Comparison of ENCODE assay signal across 21 cellular contexts in genomic region chr19:35554076-35554475, GRCh38. TPM values are rescaled to one million over a fixed set of nuclear protein-coding genes. Genes with fewer than 3 reads are reported as not detected.
A peak's percentile ranks its signal among the peaks of the same experiment; 100 is the strongest.
DNase-seq lines count a peak whose midpoint lies in the region; ATAC-seq, FAIRE-seq and TF ChIP-seq lines count a peak whose summit lies in the region.
"Had no signal": no experiment of that assay in that cellular context is flagged by ENCODE, and none has a peak within 500 bp of the region (broad histone marks: within the 10 kb centered on the region; RNA-seq: fewer than 3 reads in every experiment).

No MANE protein-coding gene starts in this region.

- no peak overlapping the region for H2AK5ac ChIP-seq in H1 (ENCODE audit: low read depth, low read length)

- H4K5ac ChIP-seq in H1 (ENCODE audit: insufficient read length, low read depth, low read length) = no peak overlapping the region

- no peak overlapping the region for H3K4ac ChIP-seq in H1 (replicated peaks; ENCODE audit: insufficient read length, low read depth, low read length)

- H2AFZ ChIP-seq in H1 (ENCODE audit: low read length) = no peak overlapping the region
- H2AFZ ChIP-seq: GM23248 had no signal

- H3K14ac ChIP-seq in H1 (ENCODE audit: insufficient read length) = no peak overlapping the region

- peak overlapping the region; percentile 43 for H3K27ac Mint-ChIP-seq in activated naive CD8-positive, alpha-beta T cell treated with anti-CD3 and anti-CD28 coated beads, Interleukin-2, amount 10 ng/mL, durations not matched to agents 7 days and 5 days
- H3K27ac Mint-ChIP-seq in activated naive CD8-positive, alpha-beta T cell treated with anti-CD3 and anti-CD28 coated beads for 36 hours = no peak overlapping the region
- H3K27ac Mint-ChIP-seq: CD4-positive, alpha-beta T cell had no signal

- H3K27ac ChIP-seq in H1 (ENCODE audit: low read depth, low read length) (no peak overlapping the region), spleen (no peak overlapping the region)
- H3K27ac ChIP-seq: BLaER1 treated with 17β-estradiol and CSF1 and Interleukin-3, amounts not matched to agents 10 nM and 100 nM; GM23248; HL-60 had no signal

- CTCF ChIA-PET in H1 (lab: Charles Lee; ENCODE audit: partially characterized antibody) = interaction anchor here (0.6 to 7.7 kb wide), 2 partner anchors 37 to 140 kb away, joined by 3 to 90 read pairs; partner anchors contain the start of gene PMIS2

- no peak overlapping the region for H3K56ac ChIP-seq in H1 (replicated peaks; ENCODE audit: insufficient read length, low read depth, low read length)

- ATAC-seq in activated naive CD8-positive, alpha-beta T cell treated with anti-CD3 and anti-CD28 coated beads, Interleukin-2, amount 10 ng/mL, durations not matched to agents 7 days and 5 days (ENCODE audit: low read depth) = no peak
- ATAC-seq in GM21367 (IDR thresholded peaks at IDR 0.05; ENCODE audit: unreplicated experiment) (no peak), HG02759 (IDR thresholded peaks at IDR 0.05; ENCODE audit: unreplicated experiment) (no peak)

- no peak for TF ChIP-seq EP300 in H1 (IDR thresholded peaks at IDR 0.05; ENCODE audit: borderline replicate concordance in 1 of 2, low read depth in 2 of 2, low read length in 2 of 2)

- intact Hi-C loops in spleen (cut with DNase I; ENCODE audit: low total_unique reads) = loop anchor here (10.0 kb wide), 1 partner anchor 161 kb away; the partner anchor contains the start of gene KMT2B

- H3K27me3 Mint-ChIP-seq in activated naive CD8-positive, alpha-beta T cell treated with anti-CD3 and anti-CD28 coated beads, Interleukin-2, amount 10 ng/mL, durations not matched to agents 7 days and 5 days = peaks cover 17% of the 10 kb centered on the region
- peaks cover 24% of the 10 kb centered on the region for H3K27me3 Mint-ChIP-seq in activated naive CD8-positive, alpha-beta T cell treated with anti-CD3 and anti-CD28 coated beads for 36 hours

- H3K79me1 ChIP-seq in H1 (ENCODE audit: low read depth, low read length) = no peaks in the 10 kb centered on the region

- no peaks in the 10 kb centered on the region for H3K79me2 ChIP-seq in H1 (ENCODE audit: control insufficient read depth in 1 of 2, insufficient read depth in 2 of 2, low read length in 2 of 2)

- peaks cover 8% of the 10 kb centered on the region for H3K4me1 Mint-ChIP-seq in activated naive CD8-positive, alpha-beta T cell treated with anti-CD3 and anti-CD28 coated beads, Interleukin-2, amount 10 ng/mL, durations not matched to agents 7 days and 5 days
- peaks cover 7% of the 10 kb centered on the region for H3K4me1 Mint-ChIP-seq in activated naive CD8-positive, alpha-beta T cell treated with anti-CD3 and anti-CD28 coated beads for 36 hours

- H3K36me3 ChIP-seq in H1 (ENCODE audit: control insufficient read depth in 2 of 4, insufficient read depth in 4 of 4, low read length in 3 of 4) = peaks cover 0 to 3% (median 0%) of the 10 kb centered on the region in 4 experiments; a peak in 2 of 8 replicates
- peaks cover 0 to 19% (median 2%) of the 10 kb centered on the region in 6 donors for H3K36me3 ChIP-seq in spleen

- H3K18ac ChIP-seq in H1 (ENCODE audit: extremely low read depth, low read length) = no peak overlapping the region

- H4K20me1 ChIP-seq in H1 (replicated peaks in 1 of 2; ENCODE audit: control insufficient read depth in 1 of 2, insufficient read depth in 2 of 2, low read length in 2 of 2) = peaks cover 8 to 10% of the 10 kb centered on the region in 2 experiments

- 80% methylated on average over 5 of the region's 5 CpGs; no CpG with 5 or more reads in 1 of the 2 experiments for WGBS in H1 (ENCODE audit: extremely low coverage in 1 of 2, insufficient coverage in 1 of 2, insufficient read length in 1 of 2, insufficient replicate concordance in 2 of 2, low coverage in 1 of 2, low lambda C conversion rate in 2 of 2, missing lambda C conversion rate in 1 of 2), 2 experiments
- WGBS in spleen, 5 donors = 63 to 79% (median 69%) methylated on average over 5 of the region's 5 CpGs

- peaks cover 0 to 6% (median 4%) of the 10 kb centered on the region in 4 experiments; a peak in 3 of 7 replicates for H3K4me1 ChIP-seq in H1 (replicated peaks in 1 of 4; ENCODE audit: control insufficient read depth in 3 of 4, insufficient read depth in 4 of 4, low read length in 3 of 4)
- peaks cover 5 to 25% (median 15%) of the 10 kb centered on the region in 6 donors for H3K4me1 ChIP-seq in spleen

- no peak overlapping the region for H3K9ac ChIP-seq in H1 (replicated peaks in 1 of 4; ENCODE audit: extremely low read depth in 1 of 4, low read depth in 3 of 4, low read length in 3 of 4)
- H3K9ac ChIP-seq: BLaER1 treated with 17β-estradiol and CSF1 and Interleukin-3, amounts not matched to agents 10 nM and 100 nM; GM23248 had no signal

- no peaks in the 10 kb centered on the region for H3K9me3 ChIP-seq in H1 (ENCODE audit: insufficient read depth in 2 of 2, low read depth in 1 of 2, low read length in 1 of 2)
- H3K9me3 ChIP-seq in spleen = no peaks in the 10 kb centered on the region
- H3K9me3 ChIP-seq: BLaER1 treated with 17β-estradiol and CSF1 and Interleukin-3, amounts not matched to agents 10 nM and 100 nM had no signal

- H3K23ac ChIP-seq in H1 (ENCODE audit: insufficient read length) = no peak overlapping the region

- no peak for FAIRE-seq in H1 (lab: Jason Lieb, UNC)
- FAIRE-seq: G401.6, GM12892 had no signal

- H2BK120ac ChIP-seq in H1 (replicated peaks; ENCODE audit: low read depth, low read length) = no peak overlapping the region

- TF ChIP-seq CTCF in H1 (IDR thresholded peaks at IDR 0.05; ENCODE audit: control extremely low read depth in 1 of 3, insufficient read depth in 1 of 3, low read depth in 1 of 3, low read length in 3 of 3) = no peak
- TF ChIP-seq CTCF in spleen (IDR thresholded peaks at IDR 0.05 in 8 of 11, conservative IDR thresholded peaks at IDR 0.05 in 3 of 11) = no peak

- H3K4me3 ChIP-seq in H1 (ENCODE audit: extremely low read depth in 1 of 4, insufficient read depth in 2 of 4, low read depth in 3 of 4, low read length in 4 of 4) (no peak overlapping the region), spleen (no peak overlapping the region)
- H3K4me3 ChIP-seq: BLaER1 treated with 17β-estradiol and CSF1 and Interleukin-3, amounts not matched to agents 10 nM and 100 nM; GM23248 had no signal

- no peak overlapping the region for H4K91ac ChIP-seq in H1 (replicated peaks; ENCODE audit: insufficient read length, low read length)

- H2BK5ac ChIP-seq in H1 (ENCODE audit: low read depth, low read length) = no peak overlapping the region

- no peaks in the 10 kb centered on the region for H3K36me3 Mint-ChIP-seq in activated naive CD8-positive, alpha-beta T cell treated with anti-CD3 and anti-CD28 coated beads, Interleukin-2, amount 10 ng/mL, durations not matched to agents 7 days and 5 days
- peaks cover 5% of the 10 kb centered on the region for H3K36me3 Mint-ChIP-seq in activated naive CD8-positive, alpha-beta T cell treated with anti-CD3 and anti-CD28 coated beads for 36 hours

- H3K9me3 Mint-ChIP-seq in activated naive CD8-positive, alpha-beta T cell treated with anti-CD3 and anti-CD28 coated beads, Interleukin-2, amount 10 ng/mL, durations not matched to agents 7 days and 5 days = no peaks in the 10 kb centered on the region
- no peaks in the 10 kb centered on the region for H3K9me3 Mint-ChIP-seq in activated naive CD8-positive, alpha-beta T cell treated with anti-CD3 and anti-CD28 coated beads for 36 hours
- H3K9me3 Mint-ChIP-seq: CD4-positive, alpha-beta T cell had no signal

- 0 out of 2 replicates have a peak overlapping the region, but pooled peaks have one; percentile 50 for H2BK12ac ChIP-seq in H1 (ENCODE audit: low read depth, low read length)

- H4K8ac ChIP-seq in H1 (ENCODE audit: extremely low read depth, insufficient read depth, low read length) = no peak overlapping the region

- TF ChIP-seq POLR2A in H1 (IDR thresholded peaks at IDR 0.05; ENCODE audit: control extremely low read depth in 1 of 2, low read depth in 2 of 2, low read length in 2 of 2) (no peak), spleen (IDR thresholded peaks at IDR 0.05) (no peak)

- POLR2A ChIA-PET in activated naive CD8-positive, alpha-beta T cell treated with anti-CD3 and anti-CD28 coated beads, Interleukin-2, amount 10 ng/mL, durations not matched to agents 7 days and 5 days (lab: Charles Lee) = no interaction called here
- POLR2A ChIA-PET in H1 (lab: Charles Lee; ENCODE audit: partially characterized antibody) = interaction anchor here (0.8 kb wide), 1 partner anchor 43 kb away, joined by 3 read pairs; no protein-coding TSS in a partner anchor

- TF ChIP-seq RAD21 in H1 (IDR thresholded peaks at IDR 0.05 in 1 of 2, conservative IDR thresholded peaks at IDR 0.05 in 1 of 2; ENCODE audit: low read depth in 2 of 2, low read length in 2 of 2) = no peak

- no peak for DNase-seq in activated naive CD8-positive, alpha-beta T cell treated with anti-CD3 and anti-CD28 coated beads, Interleukin-2, amount 10 ng/mL, durations not matched to agents 7 days and 5 days
- no peak for DNase-seq in activated naive CD8-positive, alpha-beta T cell treated with anti-CD3 and anti-CD28 coated beads for 36 hours
- DNase-seq in H1 (ENCODE audit: low read depth in 1 of 2, low spot score in 2 of 2) = no peak
- DNase-seq in spleen = peak; percentile 23
- no peak for DNase-seq in GM19240 (ENCODE audit: insufficient read length, low spot score)
- DNase-seq: ACHN; Calu3; CD4-positive, alpha-beta T cell; DMS 273 treated with DMSO at 0.1 percent for 48 hours; DMS79 treated with DMSO at 0.1 percent for 48 hours; EL; GM23248; H7; Karpas-422 had no signal

- H3K4me2 ChIP-seq in H1 (ENCODE audit: insufficient read depth in 1 of 2, low read depth in 2 of 2, low read length in 2 of 2) = no peak overlapping the region
- H3K4me2 ChIP-seq: BLaER1 treated with 17β-estradiol and CSF1 and Interleukin-3, amounts not matched to agents 10 nM and 100 nM had no signal

- no peak overlapping the region for H2BK20ac ChIP-seq in H1 (ENCODE audit: low read length)

- H3K23me2 ChIP-seq in H1 (ENCODE audit: low read depth, low read length) = peaks cover 4% of the 10 kb centered on the region; the same call in 1 of the 2 replicates

- no peak overlapping the region for H3K4me3 Mint-ChIP-seq in activated naive CD8-positive, alpha-beta T cell treated with anti-CD3 and anti-CD28 coated beads, Interleukin-2, amount 10 ng/mL, durations not matched to agents 7 days and 5 days
- H3K4me3 Mint-ChIP-seq in activated naive CD8-positive, alpha-beta T cell treated with anti-CD3 and anti-CD28 coated beads for 36 hours = no peak overlapping the region
- H3K4me3 Mint-ChIP-seq: CD4-positive, alpha-beta T cell had no signal

- H2BK15ac ChIP-seq in H1 (ENCODE audit: low read length) = no peak overlapping the region

- H3K27me3 ChIP-seq in H1 (replicated peaks in 1 of 4; ENCODE audit: control insufficient read depth in 3 of 4, extremely low read depth in 1 of 4, insufficient read depth in 3 of 4, low read length in 3 of 4) (peaks cover 0 to 12% (median 5%) of the 10 kb centered on the region in 4 experiments; a peak in 5 of 7 replicates), spleen (replicated peaks in 1 of 7) (peaks cover 0 to 34% (median 18%) of the 10 kb centered on the region in 7 donors)

RNA-seq across cellular contexts. Expression of gene TMEM147, which starts 8.7 kb away (rescaled TPM):
- total RNA-seq in activated naive CD8-positive, alpha-beta T cell treated with anti-CD3 and anti-CD28 coated beads, Interleukin-2, amount 10 ng/mL, durations not matched to agents 7 days and 5 days = 10 to 100 TPM; 37.2 to 38.2 TPM
- total RNA-seq in activated naive CD8-positive, alpha-beta T cell treated with anti-CD3 and anti-CD28 coated beads for 36 hours = 10 to 100 TPM; 74.4 to 81.6 TPM
- total RNA-seq in H1 (2021; fragmentation: NEBNext Ultra II Directional; extraction: Animal tissue kit (Norgen Biotek cat#: 25700)) = 157 and 159 TPM in 2 replicates
- polyA plus RNA-seq in H1 (2011; rRNA removed) (372 and 418 TPM in 2 replicates), spleen (10 to 100 TPM; 57.9 to 88.7 (median 78.7) TPM)
- polyA plus RNA-seq in H1 (2011; cell fraction: cytosol; rRNA removed) = 257 TPM
- 316 TPM for polyA plus RNA-seq in H1 (2011; cell fraction: nucleus; rRNA removed)
- polyA plus RNA-seq in H1 (2012, experiment 1 of 2) = 210 to 273 TPM (median 258 TPM) in 4 replicates
- polyA plus RNA-seq in H1 (2012, experiment 2 of 2) = 369 TPM
- 172 TPM for polyA plus RNA-seq in H1 (2013, experiment 1 of 2)
- 215 TPM for polyA plus RNA-seq in H1 (2013, experiment 2 of 2)
- 274 and 284 TPM in 2 replicates for polyA minus RNA-seq in H1 (2011; rRNA and poly(A)+ RNA removed)
- 109 TPM for polyA minus RNA-seq in H1 (2011; cell fraction: cytosol; rRNA and poly(A)+ RNA removed)
- polyA minus RNA-seq in H1 (2011; cell fraction: nucleus; rRNA and poly(A)+ RNA removed) = 72.1 TPM
- 10 to 100 TPM; 47.6 to 67.7 (median 50.4) TPM for total RNA-seq in spleen

RNA-seq across cellular contexts. Expression of gene ATP4A, which starts 9.4 kb away (rescaled TPM):
- not detected for total RNA-seq in activated naive CD8-positive, alpha-beta T cell treated with anti-CD3 and anti-CD28 coated beads, Interleukin-2, amount 10 ng/mL, durations not matched to agents 7 days and 5 days
- not detected for total RNA-seq in activated naive CD8-positive, alpha-beta T cell treated with anti-CD3 and anti-CD28 coated beads for 36 hours
- total RNA-seq in H1 (2021; fragmentation: NEBNext Ultra II Directional; extraction: Animal tissue kit (Norgen Biotek cat#: 25700)) = 0.31 and 0.50 TPM in 2 replicates
- 1.2 and 1.4 TPM in 2 replicates for polyA plus RNA-seq in H1 (2011; rRNA removed)
- polyA plus RNA-seq in H1 (2011; cell fraction: cytosol; rRNA removed) = 0.90 TPM
- 1.8 TPM for polyA plus RNA-seq in H1 (2011; cell fraction: nucleus; rRNA removed)
- polyA plus RNA-seq in H1 (2012, experiment 1 of 2) = 0.52 to 0.69 TPM (median 0.65 TPM) in 4 replicates
- polyA plus RNA-seq in H1 (2012, experiment 2 of 2) = 0.45 TPM
- 0.43 TPM for polyA plus RNA-seq in H1 (2013, experiment 1 of 2)
- polyA plus RNA-seq in H1 (2013, experiment 2 of 2) = 0.52 TPM
- polyA minus RNA-seq in H1 (2011; rRNA and poly(A)+ RNA removed) = 0.06 and 0.71 TPM in 2 replicates
- polyA minus RNA-seq in H1 (2011; cell fraction: cytosol; rRNA and poly(A)+ RNA removed) = not detected
- polyA minus RNA-seq in H1 (2011; cell fraction: nucleus; rRNA and poly(A)+ RNA removed) = 0.90 TPM
- not detected for total RNA-seq in spleen
- not detected for polyA plus RNA-seq in spleen
- total RNA-seq: A172; Calu3; CD4-positive, alpha-beta T cell; GM23248 had no signal
- polyA plus RNA-seq: GM23248 had no signal

RNA-seq across cellular contexts. Expression of gene GAPDHS, which starts 20.8 kb away (rescaled TPM):
- not detected for total RNA-seq in activated naive CD8-positive, alpha-beta T cell treated with anti-CD3 and anti-CD28 coated beads, Interleukin-2, amount 10 ng/mL, durations not matched to agents 7 days and 5 days
- not detected for total RNA-seq in activated naive CD8-positive, alpha-beta T cell treated with anti-CD3 and anti-CD28 coated beads for 36 hours
- total RNA-seq in H1 (2021; fragmentation: NEBNext Ultra II Directional; extraction: Animal tissue kit (Norgen Biotek cat#: 25700)) = not detected in 2 replicates
- 0.26 and 0.47 TPM in 2 replicates for polyA plus RNA-seq in H1 (2011; rRNA removed)
- 0.44 TPM for polyA plus RNA-seq in H1 (2011; cell fraction: cytosol; rRNA removed)
- 0.44 TPM for polyA plus RNA-seq in H1 (2011; cell fraction: nucleus; rRNA removed)
- polyA plus RNA-seq in H1 (2012, experiment 1 of 2) = 0.12 to 0.39 TPM (median 0.20 TPM) in 3 of 4 replicates, not detected in the other
- 0.14 TPM for polyA plus RNA-seq in H1 (2012, experiment 2 of 2)
- 0.06 TPM for polyA plus RNA-seq in H1 (2013, experiment 1 of 2)
- polyA plus RNA-seq in H1 (2013, experiment 2 of 2) = not detected
- 0.15 TPM in 1 of 2 replicates, not detected in the other for polyA minus RNA-seq in H1 (2011; rRNA and poly(A)+ RNA removed)
- not detected for polyA minus RNA-seq in H1 (2011; cell fraction: cytosol; rRNA and poly(A)+ RNA removed)
- polyA minus RNA-seq in H1 (2011; cell fraction: nucleus; rRNA and poly(A)+ RNA removed) = not detected
- under 1 TPM in 1 of 7 donors, not detected in 6; 0.17 TPM for total RNA-seq in spleen
- polyA plus RNA-seq in spleen = under 1 TPM in 2 of 3 donors, not detected in 1; 0.13 to 0.14 TPM
- total RNA-seq: A172; Calu3; CD4-positive, alpha-beta T cell; GM23248 had no signal
- polyA plus RNA-seq: GM23248 had no signal

RNA-seq across cellular contexts. Expression of gene SBSN, which starts 26.0 kb away (rescaled TPM):
- not detected for total RNA-seq in activated naive CD8-positive, alpha-beta T cell treated with anti-CD3 and anti-CD28 coated beads, Interleukin-2, amount 10 ng/mL, durations not matched to agents 7 days and 5 days
- total RNA-seq in activated naive CD8-positive, alpha-beta T cell treated with anti-CD3 and anti-CD28 coated beads for 36 hours = not detected
- not detected in 2 replicates for total RNA-seq in H1 (2021; fragmentation: NEBNext Ultra II Directional; extraction: Animal tissue kit (Norgen Biotek cat#: 25700))
- polyA plus RNA-seq in H1 (2011; rRNA removed) (not detected in 2 replicates), spleen (under 1 TPM; 0.05 to 0.33 (median 0.19) TPM)
- polyA plus RNA-seq in H1 (2011; cell fraction: cytosol; rRNA removed) = not detected
- not detected for polyA plus RNA-seq in H1 (2011; cell fraction: nucleus; rRNA removed)
- polyA plus RNA-seq in H1 (2012, experiment 1 of 2) = 0.28 TPM in 1 of 4 replicates, not detected in the others
- polyA plus RNA-seq in H1 (2012, experiment 2 of 2) = 0.16 TPM
- not detected for polyA plus RNA-seq in H1 (2013, experiment 1 of 2)
- not detected for polyA plus RNA-seq in H1 (2013, experiment 2 of 2)
- polyA minus RNA-seq in H1 (2011; rRNA and poly(A)+ RNA removed) = not detected in 2 replicates
- not detected for polyA minus RNA-seq in H1 (2011; cell fraction: cytosol; rRNA and poly(A)+ RNA removed)
- not detected for polyA minus RNA-seq in H1 (2011; cell fraction: nucleus; rRNA and poly(A)+ RNA removed)
- not detected for total RNA-seq in spleen
- total RNA-seq: A172; Calu3; CD4-positive, alpha-beta T cell; H7 had no signal

RNA-seq across cellular contexts. Expression of gene PMIS2, which starts 31.9 kb away (rescaled TPM):
- total RNA-seq in activated naive CD8-positive, alpha-beta T cell treated with anti-CD3 and anti-CD28 coated beads, Interleukin-2, amount 10 ng/mL, durations not matched to agents 7 days and 5 days = not detected
- not detected for total RNA-seq in activated naive CD8-positive, alpha-beta T cell treated with anti-CD3 and anti-CD28 coated beads for 36 hours
- total RNA-seq in H1 (2021; fragmentation: NEBNext Ultra II Directional; extraction: Animal tissue kit (Norgen Biotek cat#: 25700)) = not detected in 2 replicates
- polyA plus RNA-seq in H1 (2011; rRNA removed) = 0.25 TPM in 1 of 2 replicates, not detected in the other
- polyA plus RNA-seq in H1 (2011; cell fraction: cytosol; rRNA removed) = not detected
- polyA plus RNA-seq in H1 (2011; cell fraction: nucleus; rRNA removed) = not detected
- polyA plus RNA-seq in H1 (2012, experiment 1 of 2) = not detected in 4 replicates
- not detected for polyA plus RNA-seq in H1 (2012, experiment 2 of 2)
- not detected for polyA plus RNA-seq in H1 (2013, experiment 1 of 2)
- polyA plus RNA-seq in H1 (2013, experiment 2 of 2) = not detected
- polyA minus RNA-seq in H1 (2011; rRNA and poly(A)+ RNA removed) = not detected in 2 replicates
- not detected for polyA minus RNA-seq in H1 (2011; cell fraction: cytosol; rRNA and poly(A)+ RNA removed)
- not detected for polyA minus RNA-seq in H1 (2011; cell fraction: nucleus; rRNA and poly(A)+ RNA removed)
- total RNA-seq in spleen = not detected
- polyA plus RNA-seq in spleen = not detected
- total RNA-seq: A172; Calu3; CD4-positive, alpha-beta T cell; GM23248; H7 had no signal
- polyA plus RNA-seq: GM23248 had no signal
